In the genomic region with DNA sequence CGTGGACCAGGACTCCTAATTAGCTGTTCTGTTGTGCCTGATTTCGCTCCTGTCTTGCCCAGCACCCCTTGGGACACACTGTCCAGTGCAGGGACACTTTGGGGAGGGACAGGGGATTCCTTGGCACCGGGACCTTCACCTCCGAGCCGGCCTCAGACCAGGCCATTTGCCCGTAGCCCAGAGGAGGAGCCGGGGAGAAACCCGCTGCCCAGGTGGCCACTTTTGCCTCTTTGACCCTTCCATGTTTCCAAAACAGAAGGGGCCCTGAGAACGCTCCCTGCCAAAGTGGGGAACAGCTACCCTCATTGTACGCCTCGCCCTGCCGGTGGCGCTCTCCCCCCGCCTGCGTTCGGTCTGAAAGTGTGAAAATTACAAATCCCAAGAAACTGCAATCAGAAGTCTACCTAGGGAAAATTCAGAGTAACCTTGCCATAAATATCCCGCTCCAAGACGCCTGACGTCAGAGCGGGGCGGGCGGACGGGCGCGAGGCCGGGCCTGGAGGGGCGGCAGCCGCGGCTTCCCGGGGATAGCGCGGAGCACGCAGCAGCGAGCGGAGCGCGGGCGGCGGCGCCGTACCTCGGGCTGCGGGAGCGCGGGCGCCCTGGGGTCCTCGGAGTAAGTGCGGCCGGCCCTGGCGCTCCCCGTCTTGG, we compare ENCODE assay signal across 8 cellular contexts. TPM values are rescaled to one million over a fixed set of nuclear protein-coding genes. Genes with fewer than 3 reads are reported as not detected.
DNase-seq lines count a peak whose midpoint lies in the region; ATAC-seq and TF ChIP-seq lines count a peak whose summit lies in the region.

A gene (plus strand): TSS at position 527 of the 651 bp plus-strand sequence. CDS start 63,927 bp downstream, outside the sequence.

- no peak within 1 kb of the TSS for H2AFZ ChIP-seq in PC-3 (ENCODE audit: low read length)

- no peaks in the 10 kb centered on the region for H3K9me2 ChIP-seq in PC-3 (replicated peaks; ENCODE audit: low read length)

- H3K79me2 ChIP-seq in PC-3 (ENCODE audit: low read length) = no peaks in the 10 kb centered on the region

- CTCF ChIA-PET in PC-3 (lab: Charles Lee) = no interaction called here

- ATAC-seq in PC-3 (no peak), GM19467 (IDR thresholded peaks at IDR 0.05; ENCODE audit: unreplicated experiment) (no peak)

- no peak for TF ChIP-seq CTCF in PC-3 (conservative IDR thresholded peaks at IDR 0.05; ENCODE audit: low read depth, low read length)
- TF ChIP-seq CTCF in fibroblast of pulmonary artery (IDR thresholded peaks at IDR 0.05; ENCODE audit: low read length, missing control alignments) = peak; percentile 20
- no peak for TF ChIP-seq CTCF in nephron (IDR thresholded peaks at IDR 0.05; ENCODE audit: unreplicated experiment in 3 of 3)

- DNase-seq in DMS153 (lab: John Stamatoyannopoulos, UW) (peak; percentile 1), PC-3 (no peak), fibroblast of pulmonary artery (ENCODE audit: low read depth) (peak; percentile 52), NCI-H524 treated with DMSO at 0.1 percent for 48 hours (lab: John Stamatoyannopoulos, UW) (no peak), SIG-M5 treated with dmso at 0.1 percent for 504 hours (lab: John Stamatoyannopoulos, UW; ENCODE audit: unreplicated experiment) (no peak), SW 1271 (lab: John Stamatoyannopoulos, UW) (no peak)

- peak within 1 kb of the TSS; percentile 64 to 89 (median 78) for H3K27ac Mint-ChIP-seq in nephron

- H4K20me1 ChIP-seq in PC-3 (ENCODE audit: low read length) = no peaks in the 10 kb centered on the region

- no peaks in the 10 kb centered on the region for H3K9me3 Mint-ChIP-seq in nephron

- H3K36me3 ChIP-seq in PC-3 (ENCODE audit: low read depth, low read length) = no peaks in the 10 kb centered on the region

- peaks cover 46% of the 10 kb centered on the region for H3K27me3 ChIP-seq in PC-3 (ENCODE audit: low read length)

- no TSS peak for BruUV-seq in PC-3 (replicated peaks; lab: Mats Ljungman, UMichigan)

- H3K4me3 Mint-ChIP-seq in nephron = peak within 1 kb of the TSS; percentile 90 to 95 (median 91)

- H3K9ac ChIP-seq in PC-3 (ENCODE audit: low read length) = no peak within 1 kb of the TSS

- H3K4me2 ChIP-seq in PC-3 (ENCODE audit: low read length) = peak within 1 kb of the TSS; percentile 37; the same call in 1 of the 2 replicates

- intact Hi-C loops in PC-3 (cut with micrococcal nuclease) = no loop called here

- no peaks in the 10 kb centered on the region for H3K9me3 ChIP-seq in PC-3 (ENCODE audit: low read length)

- POLR2A ChIA-PET in PC-3 (lab: Charles Lee; ENCODE audit: unreplicated experiment) = no interaction called here

- H3K4me1 Mint-ChIP-seq in nephron = peaks cover 49% of the 10 kb centered on the region

- no peaks in the 10 kb centered on the region for H3K4me1 ChIP-seq in PC-3 (ENCODE audit: insufficient read depth, low read length)

- H3K4me3 ChIP-seq in PC-3 (ENCODE audit: low read length) (no peak within 1 kb of the TSS; the same call in 1 of the 2 replicates), fibroblast of pulmonary artery (replicated peaks; ENCODE audit: low read depth, low read length) (peak within 1 kb of the TSS; percentile 63)

- H3K27me3 Mint-ChIP-seq in nephron (ENCODE audit: low read depth) = peaks cover 21% of the 10 kb centered on the region

- no peaks in the 10 kb centered on the region for H3K36me3 Mint-ChIP-seq in nephron (ENCODE audit: low read depth)

- no peak within 1 kb of the TSS for H3K27ac ChIP-seq in PC-3 (ENCODE audit: low read length)

- no peaks in the 10 kb centered on the region for H3F3A ChIP-seq in PC-3 (ENCODE audit: low read length, unreplicated experiment)

RNA-seq across cellular contexts. Expression of the gene that starts here (rescaled TPM):
- total RNA-seq in PC-3 (2014; rRNA removed) = not detected in 2 replicates

Comparison
In these comparisons a context has a peak if more than half of its experiments do, and no peak if none do; other contexts are left out.
1. DNase-seq: peak in DMS153 (single experiment) and fibroblast of pulmonary artery (single experiment); none in PC-3 (single experiment), NCI-H524 treated with DMSO at 0.1 percent for 48 hours (single experiment), SIG-M5 treated with dmso at 0.1 percent for 504 hours (single experiment) and SW 1271 (0 of 2).